ENCODE assay signal across 8 cellular contexts in the genomic region with DNA sequence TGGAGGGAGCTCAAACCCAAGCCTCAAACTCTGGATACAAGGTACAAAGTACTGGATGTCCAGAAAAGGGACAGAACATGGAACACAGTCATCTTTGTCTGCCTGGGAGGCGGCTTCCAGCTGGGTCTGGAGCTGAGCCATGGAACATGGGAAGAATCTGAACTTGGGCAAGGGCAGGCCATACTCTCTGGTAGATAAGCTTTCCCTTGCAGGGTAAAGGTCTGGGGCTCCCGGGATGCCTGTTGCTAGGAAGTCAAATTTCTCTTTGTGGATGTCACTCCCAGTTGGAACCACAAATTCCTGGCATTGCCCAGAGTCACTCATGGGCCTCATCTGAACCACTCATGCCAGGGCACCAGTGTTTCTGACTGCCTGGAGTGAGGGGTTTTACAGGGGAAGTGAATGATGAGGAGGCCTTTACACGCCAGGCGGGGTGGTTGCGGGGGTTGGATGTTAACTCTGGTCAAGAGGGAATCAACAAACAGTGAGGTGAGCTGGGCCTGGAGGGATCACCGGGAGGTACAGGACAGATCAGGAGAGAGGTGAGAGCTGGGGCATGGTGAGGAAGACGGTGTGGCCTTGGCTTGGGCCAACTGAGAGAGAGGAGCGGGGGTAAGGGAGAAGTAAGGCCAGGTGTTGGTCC. TPM values are rescaled to one million over a fixed set of nuclear protein-coding genes. Genes with fewer than 3 reads are reported as not detected.
DNase-seq lines count a peak whose midpoint lies in the region; ATAC-seq and TF ChIP-seq lines count a peak whose summit lies in the region.

No MANE protein-coding gene starts in this region.

- POLR2A ChIA-PET in PC-3 (lab: Charles Lee; ENCODE audit: unreplicated experiment): interaction anchor here (0.5 kb wide), 2 partner anchors 24 to 67 kb away, joined by 3 to 11 read pairs; no protein-coding TSS in a partner anchor

- no peak overlapping the region for H3K4me2 ChIP-seq in PC-3 (ENCODE audit: low read length)

- H3K27me3 Mint-ChIP-seq in neural crest cell (ENCODE audit: low read depth): peaks cover 5% of the 10 kb centered on the region

- intact Hi-C loops in PC-3 (cut with micrococcal nuclease): loop anchor here (5.0 kb wide), 1 partner anchor 64 kb away; no protein-coding TSS in a partner anchor

- H3K9ac ChIP-seq in PC-3 (ENCODE audit: low read length): no peak overlapping the region

- no peak overlapping the region for H3K4me3 ChIP-seq in PC-3 (ENCODE audit: low read length)

- CTCF ChIA-PET in PC-3 (lab: Charles Lee): interaction anchor here (0.9 kb wide), 1 partner anchor 120 kb away, joined by 4 read pairs; no protein-coding TSS in a partner anchor

- no peak overlapping the region for H3K27ac ChIP-seq in PC-3 (ENCODE audit: low read length)

- peaks cover 18% of the 10 kb centered on the region for H3K4me1 ChIP-seq in PC-3 (ENCODE audit: insufficient read depth, low read length)

- peaks cover 37% of the 10 kb centered on the region for H3K36me3 Mint-ChIP-seq in neural crest cell (ENCODE audit: low read depth)

- H3K36me3 ChIP-seq in PC-3 (ENCODE audit: low read depth, low read length): peaks cover 28% of the 10 kb centered on the region

- H3K4me1 Mint-ChIP-seq in neural crest cell: peaks cover 30% of the 10 kb centered on the region

- H2AFZ ChIP-seq in PC-3 (ENCODE audit: low read length): no peak overlapping the region

- H3K9me3 ChIP-seq in PC-3 (ENCODE audit: low read length): no peaks in the 10 kb centered on the region

- no peak overlapping the region for H3K27ac Mint-ChIP-seq in neural crest cell (ENCODE audit: unreplicated experiment)

- no peaks in the 10 kb centered on the region for H3K9me3 Mint-ChIP-seq in neural crest cell

- DNase-seq in AG08396 (ENCODE audit: low spot score) (peak; percentile 62), PC-3 (peak; percentile 35), fibroblast of gingiva (ENCODE audit: low read depth) (peak; percentile 91), neural crest cell (ENCODE audit: low read depth, low spot score) (no peak), RKO (ENCODE audit: low spot score) (no peak), DMS79 treated with DMSO at 0.1 percent for 48 hours (lab: John Stamatoyannopoulos, UW) (no peak), GM10266 (ENCODE audit: extremely low spot score) (no peak), COLO829 (ENCODE audit: low spot score) (no peak)

- H4K20me1 ChIP-seq in PC-3 (ENCODE audit: low read length): peaks cover 29% of the 10 kb centered on the region

- peak overlapping the region; percentile 74 for H3K4me3 Mint-ChIP-seq in neural crest cell

- H3K79me2 ChIP-seq in PC-3 (ENCODE audit: low read length): peaks cover 24% of the 10 kb centered on the region

- BruUV-seq in PC-3 (replicated peaks; lab: Mats Ljungman, UMichigan): no TSS peak

- H3K9me2 ChIP-seq in PC-3 (replicated peaks; ENCODE audit: low read length): no peaks in the 10 kb centered on the region

- peak; percentile 1; the same call in 1 of the 2 replicates for ATAC-seq in PC-3

- TF ChIP-seq CTCF in PC-3 (conservative IDR thresholded peaks at IDR 0.05; ENCODE audit: low read depth, low read length) (no peak), neural crest cell (conservative IDR thresholded peaks at IDR 0.05) (no peak), GM10266 (IDR thresholded peaks at IDR 0.05; ENCODE audit: control insufficient read depth, insufficient read depth, low read depth, missing control alignments) (no peak)

- H3K27me3 ChIP-seq in PC-3 (ENCODE audit: low read length): no peaks in the 10 kb centered on the region

- H3F3A ChIP-seq in PC-3 (ENCODE audit: low read length, unreplicated experiment): no peaks in the 10 kb centered on the region

RNA-seq across cellular contexts. Expression of gene FTH1, which starts 5.7 kb away (rescaled TPM):
- total RNA-seq in PC-3 (2014; rRNA removed) (1,927 and 1,937 TPM in 2 replicates), neural crest cell (1,207 and 1,209 TPM in 2 replicates)

RNA-seq across cellular contexts. Expression of gene BEST1, which starts 11.5 kb away (rescaled TPM):
- total RNA-seq in PC-3 (2014; rRNA removed) (0.22 TPM in 1 of 2 replicates, not detected in the other), neural crest cell (0.52 and 0.96 TPM in 2 replicates)

RNA-seq across cellular contexts. Expression of gene RAB3IL1, which starts 44.3 kb away (rescaled TPM):
- 6.6 and 7.9 TPM in 2 replicates for total RNA-seq in PC-3 (2014; rRNA removed)
- 1.0 and 3.4 TPM in 2 replicates for total RNA-seq in neural crest cell

Comparison
In these comparisons a context has a peak if more than half of its experiments do, and no peak if none do; other contexts are left out.
1. DNase-seq: peak in AG08396 (single experiment), PC-3 (single experiment) and fibroblast of gingiva (single experiment); none in neural crest cell (single experiment), RKO (single experiment), DMS79 treated with DMSO at 0.1 percent for 48 hours (single experiment), GM10266 (single experiment) and COLO829 (single experiment).